Comparison of ENCODE assay signal across 16 cellular contexts in the genomic region with DNA sequence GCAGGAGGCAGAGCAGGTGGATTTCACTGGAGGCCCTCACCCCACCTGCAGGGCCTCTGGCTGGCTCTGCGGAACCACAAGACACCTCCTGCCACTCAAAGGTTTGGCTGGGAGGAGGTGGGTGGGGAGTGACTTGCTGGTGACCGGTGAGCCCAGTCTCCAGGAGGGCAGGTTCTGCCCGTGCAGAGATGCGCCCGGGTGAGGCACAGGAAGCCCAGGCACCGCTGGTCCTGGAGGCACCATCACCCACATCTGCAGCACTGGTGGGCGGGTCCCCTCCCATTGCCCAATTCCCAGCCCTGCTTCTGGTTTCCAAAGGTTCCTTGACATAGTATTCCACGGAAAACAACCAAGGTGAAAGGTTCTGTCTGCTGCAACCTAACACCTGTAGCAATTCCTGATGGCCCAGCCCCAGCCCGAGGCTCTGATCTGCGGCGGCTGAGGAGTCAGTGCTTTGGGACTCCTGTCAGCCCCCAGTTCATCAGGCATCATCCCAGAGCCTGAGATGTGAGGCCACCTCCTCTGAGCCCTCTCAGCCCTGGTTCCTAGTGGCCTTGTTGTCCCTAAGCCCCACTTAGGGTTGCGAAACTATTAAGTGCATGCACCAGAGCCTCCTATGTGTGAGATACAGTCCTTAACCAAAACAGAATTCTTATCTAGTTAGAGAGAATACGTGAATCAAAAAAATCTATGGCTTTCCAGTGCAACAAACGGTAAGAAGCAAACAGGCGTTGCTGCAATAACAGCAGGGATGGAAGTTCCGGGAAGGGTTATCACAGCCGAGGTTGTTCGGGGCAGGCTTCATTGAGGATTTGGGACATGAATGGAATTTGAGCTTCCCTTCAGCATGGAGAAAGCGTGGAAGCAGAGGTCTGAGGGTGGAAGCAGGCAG.
DNase-seq lines count a peak whose midpoint lies in the region; ATAC-seq and TF ChIP-seq lines count a peak whose summit lies in the region.
"Had no signal": no experiment of that assay in that cellular context is flagged by ENCODE, and none has a peak within 500 bp of the region (broad histone marks: within the 10 kb centered on the region; RNA-seq: fewer than 3 reads in every experiment).

No MANE protein-coding gene starts in this region.

- CTCF ChIA-PET in HEK293T (lab: Yijun Ruan, JAX), result interaction anchor here (0.8 kb wide), 1 partner anchor 22 kb away, joined by 3 read pairs; no protein-coding TSS in a partner anchor

- no CpG with 5 or more reads among the region's 19 CpGs for WGBS in neuronal stem cell (ENCODE audit: extremely low coverage in 2 of 2, insufficient read length in 2 of 2, insufficient replicate concordance in 1 of 2), 2 donors
- 88 to 89% methylated on average over 18 to 19 of the region's 19 CpGs for WGBS in testis, 2 donors

- H3K9me3 ChIP-seq in neuronal stem cell (replicated peaks in 1 of 2; ENCODE audit: control insufficient read depth in 2 of 2, insufficient read depth in 1 of 2, low read depth in 1 of 2, low read length in 2 of 2) (no peaks in the 10 kb centered on the region), testis (no peaks in the 10 kb centered on the region)
- H3K9me3 ChIP-seq: thyroid gland had no signal

- H3K27ac ChIP-seq in neuronal stem cell (replicated peaks; ENCODE audit: low read length) (no peak overlapping the region), testis (no peak overlapping the region)
- H3K27ac ChIP-seq: brain microvascular endothelial cell, thyroid gland, WERI-Rb-1 had no signal

- TF ChIP-seq POLR2A in testis (IDR thresholded peaks at IDR 0.05), result no peak

- H3K4me2 ChIP-seq in neuronal stem cell (ENCODE audit: insufficient read depth, low read length, poor library complexity, severe bottlenecking), result no peak overlapping the region

- H3K27me3 ChIP-seq in neuronal stem cell (ENCODE audit: control insufficient read depth in 3 of 3, insufficient read depth in 3 of 3, low read depth in 1 of 3, low read length in 3 of 3) (no peaks in the 10 kb centered on the region), testis (no peaks in the 10 kb centered on the region)
- H3K27me3 ChIP-seq: brain microvascular endothelial cell, thyroid gland had no signal

- no peaks in the 10 kb centered on the region for H3K79me1 ChIP-seq in neuronal stem cell (ENCODE audit: low read depth, low read length)

- H4K8ac ChIP-seq in neuronal stem cell (ENCODE audit: low read depth, low read length), result no peak overlapping the region

- no peaks in the 10 kb centered on the region for H3K36me3 ChIP-seq in neuronal stem cell (replicated peaks in 1 of 2; ENCODE audit: control insufficient read depth in 2 of 2, insufficient read depth in 2 of 2, low read length in 2 of 2)
- no peaks in the 10 kb centered on the region for H3K36me3 ChIP-seq in testis (ENCODE audit: low read depth, missing control alignments)
- H3K36me3 ChIP-seq: brain microvascular endothelial cell, thyroid gland, WERI-Rb-1 had no signal

- no peak overlapping the region for H3K4ac ChIP-seq in neuronal stem cell (ENCODE audit: low read length)

- no peak for ATAC-seq in GM19035 (IDR thresholded peaks at IDR 0.05; ENCODE audit: unreplicated experiment)
- ATAC-seq: left ventricle myocardium superior; natural killer cell treated with Interleukin-12 subunit alpha and Interleukin-12 subunit beta and Interleukin-15 and Interleukin-18, amount 100 ng/mL, for 72 hours had no signal

- H2BK15ac ChIP-seq in neuronal stem cell (ENCODE audit: low read length), result no peak overlapping the region

- H3K18ac ChIP-seq in neuronal stem cell (ENCODE audit: low read length), result peak overlapping the region; percentile 69

- POLR2A ChIA-PET in HEK293T (lab: Yijun Ruan, JAX), result interaction anchor here (0.9 kb wide), 1 partner anchor 143 kb away, joined by 3 read pairs; no protein-coding TSS in a partner anchor

- peaks cover 33 to 43% of the 10 kb centered on the region in 2 donors for H3K4me1 ChIP-seq in neuronal stem cell (ENCODE audit: control insufficient read depth in 2 of 2, insufficient read depth in 1 of 2, low read depth in 1 of 2, low read length in 2 of 2)
- H3K4me1 ChIP-seq in testis, result no peaks in the 10 kb centered on the region

- TF ChIP-seq CTCF in endothelial cell (IDR thresholded peaks at IDR 0.05; ENCODE audit: unreplicated experiment) (no peak), testis (IDR thresholded peaks at IDR 0.05) (no peak)

- DNase-seq in ELF-1 (ENCODE audit: low read depth, low spot score) (peak; percentile 72), OCI-M1 (lab: John Stamatoyannopoulos, UW) (peak; percentile 20), endothelial cell (ENCODE audit: low spot score) (no peak), neuronal stem cell (ENCODE audit: low spot score) (no peak), HEK293T (ENCODE audit: extremely low spot score) (no peak), testis (no peak)
- DNase-seq in stimulated activated CD4-positive, alpha-beta T cell treated with anti-CD3 and anti-CD28 coated beads, Interleukin-2, amount 100 ng/mL, for 48 hours, result no peak
- DNase-seq: activated naive CD4-positive, alpha-beta T cell treated with Interleukin-2 at 50 U/mL for 16 hours; left ventricle myocardium superior; NCI-H1092; retina; thyroid gland had no signal

- H3K9ac ChIP-seq in neuronal stem cell (ENCODE audit: low read depth, low read length, poor library complexity), result no peak overlapping the region

- peak overlapping the region; percentile 34 for H2AK5ac ChIP-seq in neuronal stem cell (ENCODE audit: low read depth, low read length)

- H3K4me3 ChIP-seq in neuronal stem cell (ENCODE audit: low read length in 2 of 2) (no peak overlapping the region), testis (no peak overlapping the region)
- H3K4me3 ChIP-seq: thyroid gland had no signal

- no peak overlapping the region for H3K14ac ChIP-seq in neuronal stem cell (ENCODE audit: low read length)

- H2BK12ac ChIP-seq in neuronal stem cell (ENCODE audit: low read length), result no peak overlapping the region

- peak overlapping the region; percentile 21 for H3K4me3 Mint-ChIP-seq in endothelial cell (ENCODE audit: unreplicated experiment)
- H3K4me3 Mint-ChIP-seq: natural killer cell treated with Interleukin-12 subunit alpha and Interleukin-12 subunit beta and Interleukin-15 and Interleukin-18, amount 100 ng/mL, for 72 hours had no signal

- peak overlapping the region; percentile 66 for H2AFZ ChIP-seq in neuronal stem cell (ENCODE audit: low read length)

- no peaks in the 10 kb centered on the region for H3K36me3 Mint-ChIP-seq in endothelial cell (ENCODE audit: low read depth, unreplicated experiment)
- H3K36me3 Mint-ChIP-seq: natural killer cell treated with Interleukin-12 subunit alpha and Interleukin-12 subunit beta and Interleukin-15 and Interleukin-18, amount 100 ng/mL, for 72 hours had no signal

- peaks cover 11% of the 10 kb centered on the region for H3K27me3 Mint-ChIP-seq in endothelial cell (ENCODE audit: unreplicated experiment)

- intact Hi-C loops in testis (cut with DNase I; ENCODE audit: low total_unique reads), result no loop called here

- H3K4me1 Mint-ChIP-seq in endothelial cell (ENCODE audit: unreplicated experiment), result peaks cover 74% of the 10 kb centered on the region

- H3K23ac ChIP-seq in neuronal stem cell (ENCODE audit: low read depth, low read length, poor library complexity), result no peak overlapping the region

- no peak overlapping the region for H4K91ac ChIP-seq in neuronal stem cell (ENCODE audit: low read depth, low read length, poor library complexity)

- no peak overlapping the region for H2BK120ac ChIP-seq in neuronal stem cell (ENCODE audit: low read depth, low read length)

- H3K27ac Mint-ChIP-seq in endothelial cell (ENCODE audit: unreplicated experiment), result peak overlapping the region; percentile 33
- H3K27ac Mint-ChIP-seq: natural killer cell treated with Interleukin-12 subunit alpha and Interleukin-12 subunit beta and Interleukin-15 and Interleukin-18, amount 100 ng/mL, for 72 hours had no signal

- H3K9me3 Mint-ChIP-seq in endothelial cell (ENCODE audit: unreplicated experiment), result no peaks in the 10 kb centered on the region
- H3K9me3 Mint-ChIP-seq: natural killer cell treated with Interleukin-12 subunit alpha and Interleukin-12 subunit beta and Interleukin-15 and Interleukin-18, amount 100 ng/mL, for 72 hours had no signal

- no peak overlapping the region for H2BK5ac ChIP-seq in neuronal stem cell (ENCODE audit: low read length)

TF ChIP-seq in HEK293T, 16 proteins besides CTCF, POLR2A, EP300 and RAD21:
- TF ChIP-seq FOXK2 (IDR thresholded peaks at IDR 0.05) (no peak), BHLHE40 (IDR thresholded peaks at IDR 0.05; ENCODE audit: borderline replicate concordance) (no peak), FOXM1 (IDR thresholded peaks at IDR 0.05; ENCODE audit: borderline replicate concordance) (no peak), SP1 (IDR thresholded peaks at IDR 0.05) (no peak), ZNF384 (IDR thresholded peaks at IDR 0.05) (no peak), NFRKB (IDR thresholded peaks at IDR 0.05) (no peak), CTBP1 (IDR thresholded peaks at IDR 0.05; ENCODE audit: borderline replicate concordance) (no peak), TARDBP (IDR thresholded peaks at IDR 0.05) (no peak)
- TF ChIP-seq, protein P1, sequence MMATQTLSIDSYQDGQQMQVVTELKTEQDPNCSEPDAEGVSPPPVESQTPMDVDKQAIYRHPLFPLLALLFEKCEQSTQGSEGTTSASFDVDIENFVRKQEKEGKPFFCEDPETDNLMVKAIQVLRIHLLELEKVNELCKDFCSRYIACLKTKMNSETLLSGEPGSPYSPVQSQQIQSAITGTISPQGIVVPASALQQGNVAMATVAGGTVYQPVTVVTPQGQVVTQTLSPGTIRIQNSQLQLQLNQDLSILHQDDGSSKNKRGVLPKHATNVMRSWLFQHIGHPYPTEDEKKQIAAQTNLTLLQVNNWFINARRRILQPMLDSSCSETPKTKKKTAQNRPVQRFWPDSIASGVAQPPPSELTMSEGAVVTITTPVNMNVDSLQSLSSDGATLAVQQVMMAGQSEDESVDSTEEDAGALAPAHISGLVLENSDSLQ (IDR thresholded peaks at IDR 0.05), result no peak
TF ChIP-seq in HEK293T: peak in this region for 0.

Comparison
In these comparisons a context has a peak if more than half of its experiments do, and no peak if none do; other contexts are left out.
1. DNase-seq: peak in ELF-1 (single experiment) and OCI-M1 (single experiment); none in endothelial cell (single experiment), neuronal stem cell (single experiment), HEK293T (single experiment), stimulated activated CD4-positive, alpha-beta T cell treated with anti-CD3 and anti-CD28 coated beads, Interleukin-2, amount 100 ng/mL, for 48 hours (0 of 2) and testis (single experiment).